Comparison of ENCODE assay signal across 9 cellular contexts in the genomic region with DNA sequence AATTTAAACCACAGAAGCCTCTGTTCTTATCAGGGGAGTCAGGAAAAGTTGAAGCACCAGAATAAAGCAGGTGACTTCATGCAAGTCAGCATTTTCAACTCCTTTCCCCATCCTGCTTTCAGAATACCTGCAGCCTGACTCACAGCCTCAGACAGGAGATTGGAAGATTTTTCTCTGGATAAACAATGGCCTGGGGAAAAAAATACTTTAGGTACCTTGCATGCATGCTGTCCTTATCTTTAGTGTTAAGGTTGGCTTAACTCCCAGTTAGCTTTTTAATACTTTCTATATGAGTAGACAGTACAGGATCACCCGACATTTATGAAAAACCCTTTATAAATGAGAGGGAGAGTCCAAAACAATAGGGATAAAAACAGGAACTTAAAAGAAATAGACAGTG. TPM values are rescaled to one million over a fixed set of nuclear protein-coding genes. Genes with fewer than 3 reads are reported as not detected.
DNase-seq lines count a peak whose midpoint lies in the region; ATAC-seq and TF ChIP-seq lines count a peak whose summit lies in the region.
"Had no signal": no experiment of that assay in that cellular context is flagged by ENCODE, and none has a peak within 500 bp of the region (broad histone marks: within the 10 kb centered on the region; RNA-seq: fewer than 3 reads in every experiment).

No MANE protein-coding gene starts in this region.

- H3K36me3 ChIP-seq in osteoblast (ENCODE audit: insufficient read depth, low read length) (peaks cover 16% of the 10 kb centered on the region), ovary (no peaks in the 10 kb centered on the region)

- intact Hi-C loops in ovary (cut with DNase I): no loop called here

- ATAC-seq in activated T-cell treated with anti-CD3 and anti-CD28 coated beads, Interleukin-2, amount 50 U/mL, for 4 hours: no peak

- H3K27me3 ChIP-seq in osteoblast (ENCODE audit: insufficient read depth, low read length) (no peaks in the 10 kb centered on the region), ovary (no peaks in the 10 kb centered on the region)

- no peaks in the 10 kb centered on the region for H3K9me3 Mint-ChIP-seq in activated T-cell treated with anti-CD3 and anti-CD28 coated beads, Interleukin-2, amount 50 U/mL, for 4 hours

- TF ChIP-seq POLR2A in ovary (IDR thresholded peaks at IDR 0.05): no peak

- DNase-seq in Daoy (ENCODE audit: low read depth): peak; percentile 90
- peak; percentile 35 for DNase-seq in NCI-H2196 treated with DMSO at 0.1 percent for 48 hours (lab: John Stamatoyannopoulos, UW; ENCODE audit: unreplicated experiment)
- DNase-seq in epithelial cell of esophagus (ENCODE audit: low read depth): peak; percentile 94
- DNase-seq in osteoblast (ENCODE audit: insufficient read length, low spot score, missing footprints): peak; percentile 92
- no peak for DNase-seq in stimulated activated CD4-positive, alpha-beta T cell treated with anti-CD3 and anti-CD28 coated beads, Interleukin-15, amount 100 ng/mL, for 24 hours
- no peak for DNase-seq in ovary
- no peak for DNase-seq in NCI-H446 (lab: John Stamatoyannopoulos, UW)
- no peak for DNase-seq in activated T-cell treated with anti-CD3 and anti-CD28 coated beads, Interleukin-2, amount 50 U/mL, for 4 hours
- DNase-seq: left ventricle myocardium inferior had no signal

- H3K4me1 ChIP-seq in osteoblast (ENCODE audit: insufficient read depth, low read length): peaks cover 20% of the 10 kb centered on the region
- H3K4me1 ChIP-seq in ovary (ENCODE audit: insufficient read depth): no peaks in the 10 kb centered on the region

- H3K4me2 ChIP-seq in osteoblast (ENCODE audit: insufficient read depth, low read length): peak overlapping the region; percentile 55

- H3K4me1 Mint-ChIP-seq in activated T-cell treated with anti-CD3 and anti-CD28 coated beads, Interleukin-2, amount 50 U/mL, for 4 hours (ENCODE audit: low read depth): peaks cover 11% of the 10 kb centered on the region

- TF ChIP-seq EP300 in ovary (IDR thresholded peaks at IDR 0.05): no peak

- H3K27ac ChIP-seq in osteoblast (ENCODE audit: low read depth, low read length) (peak overlapping the region; percentile 80), ovary (no peak overlapping the region)
- H3K27ac ChIP-seq: left ventricle myocardium inferior had no signal

- H3K4me3 ChIP-seq in epithelial cell of esophagus (ENCODE audit: low read length) (no peak overlapping the region), osteoblast (ENCODE audit: insufficient read depth, low read length) (no peak overlapping the region), ovary (no peak overlapping the region)
- H3K4me3 ChIP-seq: left ventricle myocardium inferior had no signal

- 34 to 46% (median 35%) methylated on average over 1 of the region's 1 CpG for WGBS in ovary, 3 donors

- peaks cover 19% of the 10 kb centered on the region for H4K20me1 ChIP-seq in osteoblast (ENCODE audit: insufficient read depth, low read length)

- H3K79me2 ChIP-seq in osteoblast (ENCODE audit: insufficient read depth, low read length): peaks cover 69% of the 10 kb centered on the region

- TF ChIP-seq CTCF in epithelial cell of esophagus (IDR thresholded peaks at IDR 0.05; ENCODE audit: insufficient read depth, low read depth, low read length, missing control alignments) (no peak), osteoblast (IDR thresholded peaks at IDR 0.05; ENCODE audit: extremely low read depth, low read depth, low read length) (no peak), ovary (IDR thresholded peaks at IDR 0.05) (no peak)

- peaks cover 25% of the 10 kb centered on the region for H3K36me3 Mint-ChIP-seq in activated T-cell treated with anti-CD3 and anti-CD28 coated beads, Interleukin-2, amount 50 U/mL, for 4 hours (ENCODE audit: insufficient read depth)

- H3K9me3 ChIP-seq in osteoblast (ENCODE audit: low read depth, low read length): peaks cover 2% of the 10 kb centered on the region
- no peaks in the 10 kb centered on the region for H3K9me3 ChIP-seq in ovary
- H3K9me3 ChIP-seq: left ventricle myocardium inferior had no signal

- no peak overlapping the region for H3K4me3 Mint-ChIP-seq in activated T-cell treated with anti-CD3 and anti-CD28 coated beads, Interleukin-2, amount 50 U/mL, for 4 hours

- H3K27me3 Mint-ChIP-seq in activated T-cell treated with anti-CD3 and anti-CD28 coated beads, Interleukin-2, amount 50 U/mL, for 4 hours (ENCODE audit: low read depth): no peaks in the 10 kb centered on the region

- H2AFZ ChIP-seq in osteoblast (ENCODE audit: low read length): no peak overlapping the region

RNA-seq across cellular contexts. Expression of a gene that starts 53.6 kb away (rescaled TPM):
- total RNA-seq in Daoy (2014; rRNA removed; shearing (Covaris generic)): 36.1 and 44.6 TPM in 2 replicates
- 36.6 and 37.4 TPM in 2 replicates for total RNA-seq in osteoblast
- total RNA-seq in ovary: 10 to 100 TPM; 24.2 to 57.3 (median 44.2) TPM
- polyA plus RNA-seq in ovary: 10 to 100 TPM; 17.0 to 59.5 TPM
- total RNA-seq in activated T-cell treated with anti-CD3 and anti-CD28 coated beads, Interleukin-2, amount 50 U/mL, for 4 hours: 10 to 100 TPM; 60.1 to 71.1 (median 65.8) TPM

Comparison
In these comparisons a context has a peak if more than half of its experiments do, and no peak if none do; other contexts are left out.
1. DNase-seq: peak in Daoy (single experiment), NCI-H2196 treated with DMSO at 0.1 percent for 48 hours (single experiment), epithelial cell of esophagus (single experiment) and osteoblast (single experiment); none in stimulated activated CD4-positive, alpha-beta T cell treated with anti-CD3 and anti-CD28 coated beads, Interleukin-15, amount 100 ng/mL, for 24 hours (single experiment), ovary (0 of 5), NCI-H446 (0 of 2) and activated T-cell treated with anti-CD3 and anti-CD28 coated beads, Interleukin-2, amount 50 U/mL, for 4 hours (single experiment).